24 cellular contexts compared by ENCODE assay signal in genomic region chr2:28915939-28916338, GRCh38. TPM values are rescaled to one million over a fixed set of nuclear protein-coding genes. Genes with fewer than 3 reads are reported as not detected.
DNase-seq lines count a peak whose midpoint lies in the region; ATAC-seq and TF ChIP-seq lines count a peak whose summit lies in the region.
"Had no signal": no experiment of that assay in that cellular context is flagged by ENCODE, and none has a peak within 500 bp of the region (broad histone marks: within the 10 kb centered on the region; RNA-seq: fewer than 3 reads in every experiment).

No MANE protein-coding gene starts in this region.

- H3K27me3 ChIP-seq in GM23248 (replicated peaks; ENCODE audit: insufficient read depth) (no peaks in the 10 kb centered on the region), neutrophil (no peaks in the 10 kb centered on the region), esophagus squamous epithelium (no peaks in the 10 kb centered on the region)
- H3K27me3 ChIP-seq: tibial nerve had no signal

- DNase-seq in T-helper 1 cell (no peak), GM23248 (peak; percentile 15), NCI-H1436 treated with DMSO at 0.1 percent for 48 hours (lab: John Stamatoyannopoulos, UW) (no peak), esophagus squamous epithelium (lab: John Stamatoyannopoulos, UW) (no peak)
- DNase-seq: activated naive CD4-positive, alpha-beta T cell treated with anti-CD3 and anti-CD28 coated beads, Interleukin-2, amount 50 U/mL, for 16 hours; anterior cingulate cortex; CD8-positive, alpha-beta T cell; dermis blood vessel endothelial cell; DMS153; GDM1; lower lobe of right lung; NCI-H1092; NCI-H1930; NCI-H774; right cardiac atrium; stimulated activated CD4-positive, alpha-beta T cell treated with anti-CD3 and anti-CD28 coated beads, Interleukin-15, amount 100 ng/mL, for 24 hours; SW 1271 had no signal

- H3K27ac ChIP-seq in GM23248 = no peak overlapping the region
- H3K27ac ChIP-seq in neutrophil = peak overlapping the region; percentile 37
- no peak overlapping the region for H3K27ac ChIP-seq in esophagus squamous epithelium
- H3K27ac ChIP-seq: lower lobe of right lung, parathyroid adenoma, tibial nerve had no signal

- intact Hi-C loops in esophagus squamous epithelium (cut with DNase I) = no loop called here

- peak overlapping the region; percentile 12 for H3K27ac Mint-ChIP-seq in T-helper 1 cell treated with Interleukin-12 subunit alpha and Interleukin-12 subunit beta and Interleukin-4 antibody, amounts not matched to agents 30 μg/mL and 1 μg/mL, for 36 hours
- peak overlapping the region; percentile 28 for H3K27ac Mint-ChIP-seq in activated T-helper 17 cell treated with anti-CD3 and anti-CD28 coated beads, Interleukin-2, amount 50 U/mL, for 72 hours
- H3K27ac Mint-ChIP-seq: CD8-positive, alpha-beta T cell had no signal

- no peak overlapping the region for H3K9ac ChIP-seq in GM23248
- H3K9ac ChIP-seq: parathyroid adenoma had no signal

- H3F3A ChIP-seq in GM23248 (ENCODE audit: insufficient read depth) = peaks cover 11% of the 10 kb centered on the region

- no peaks in the 10 kb centered on the region for H3K27me3 Mint-ChIP-seq in T-helper 1 cell treated with Interleukin-12 subunit alpha and Interleukin-12 subunit beta and Interleukin-4 antibody, amounts not matched to agents 30 μg/mL and 1 μg/mL, for 36 hours (ENCODE audit: low read depth)
- H3K27me3 Mint-ChIP-seq in activated T-helper 17 cell treated with anti-CD3 and anti-CD28 coated beads, Interleukin-2, amount 50 U/mL, for 72 hours = no peaks in the 10 kb centered on the region

- TF ChIP-seq POLR2A in esophagus squamous epithelium (IDR thresholded peaks at IDR 0.05) = no peak

- peaks cover 8% of the 10 kb centered on the region for H3K4me1 Mint-ChIP-seq in T-helper 1 cell treated with Interleukin-12 subunit alpha and Interleukin-12 subunit beta and Interleukin-4 antibody, amounts not matched to agents 30 μg/mL and 1 μg/mL, for 36 hours (ENCODE audit: low read depth)
- no peaks in the 10 kb centered on the region for H3K4me1 Mint-ChIP-seq in activated T-helper 17 cell treated with anti-CD3 and anti-CD28 coated beads, Interleukin-2, amount 50 U/mL, for 72 hours

- peaks cover 28% of the 10 kb centered on the region for H3K36me3 Mint-ChIP-seq in T-helper 1 cell treated with Interleukin-12 subunit alpha and Interleukin-12 subunit beta and Interleukin-4 antibody, amounts not matched to agents 30 μg/mL and 1 μg/mL, for 36 hours (ENCODE audit: low read depth)
- H3K36me3 Mint-ChIP-seq in activated T-helper 17 cell treated with anti-CD3 and anti-CD28 coated beads, Interleukin-2, amount 50 U/mL, for 72 hours (ENCODE audit: low read depth) = peaks cover 90% of the 10 kb centered on the region

- ATAC-seq in activated T-helper 17 cell treated with anti-CD3 and anti-CD28 coated beads, Interleukin-2, amount 50 U/mL, for 72 hours (replicated peaks) = no peak
- no peak for ATAC-seq in GM19455 (IDR thresholded peaks at IDR 0.05; ENCODE audit: unreplicated experiment)
- ATAC-seq: activated CD4-positive, CD25-positive, alpha-beta regulatory T cell treated with anti-CD3 and anti-CD28 coated beads, Interleukin-2, amount 50 U/mL, for 24 hours; CD8-positive, alpha-beta T cell; lower lobe of right lung; right cardiac atrium had no signal

- H3K36me3 ChIP-seq in GM23248 (ENCODE audit: low read depth) = peaks cover 60% of the 10 kb centered on the region
- H3K36me3 ChIP-seq in neutrophil = peaks cover 9% of the 10 kb centered on the region
- H3K36me3 ChIP-seq in esophagus squamous epithelium = peaks cover 6 to 99% (median 22%) of the 10 kb centered on the region in 3 donors

- in situ Hi-C loops in GM23248 (cut with MboI) = no loop called here

- H2AFZ ChIP-seq in GM23248 = no peak overlapping the region
- H2AFZ ChIP-seq: parathyroid adenoma had no signal

- H3K9me3 Mint-ChIP-seq in T-helper 1 cell treated with Interleukin-12 subunit alpha and Interleukin-12 subunit beta and Interleukin-4 antibody, amounts not matched to agents 30 μg/mL and 1 μg/mL, for 36 hours = no peaks in the 10 kb centered on the region
- no peaks in the 10 kb centered on the region for H3K9me3 Mint-ChIP-seq in activated T-helper 17 cell treated with anti-CD3 and anti-CD28 coated beads, Interleukin-2, amount 50 U/mL, for 72 hours
- H3K9me3 Mint-ChIP-seq: CD8-positive, alpha-beta T cell had no signal

- H3K9me3 ChIP-seq in GM23248 (ENCODE audit: low read depth) (no peaks in the 10 kb centered on the region), neutrophil (no peaks in the 10 kb centered on the region), esophagus squamous epithelium (no peaks in the 10 kb centered on the region)
- H3K9me3 ChIP-seq: lower lobe of right lung, tibial nerve had no signal

- no peak overlapping the region for H3K4me2 ChIP-seq in GM23248 (ENCODE audit: unreplicated experiment)

- H3K4me1 ChIP-seq in GM23248 (ENCODE audit: insufficient read depth) = no peaks in the 10 kb centered on the region
- H3K4me1 ChIP-seq in neutrophil (ENCODE audit: control insufficient read depth in 1 of 2, insufficient read depth in 1 of 2, low read depth in 1 of 2, low read length in 1 of 2) = peaks cover 14 to 15% of the 10 kb centered on the region in 2 experiments
- H3K4me1 ChIP-seq in esophagus squamous epithelium = no peaks in the 10 kb centered on the region
- H3K4me1 ChIP-seq: lower lobe of right lung, tibial nerve had no signal

- H4K20me1 ChIP-seq in GM23248 (ENCODE audit: insufficient read depth) = peaks cover 30% of the 10 kb centered on the region; the same call in 1 of the 2 replicates

- peaks cover 96% of the 10 kb centered on the region for H3K79me2 ChIP-seq in GM23248 (ENCODE audit: insufficient read depth)
- H3K79me2 ChIP-seq: parathyroid adenoma had no signal

- TF ChIP-seq CTCF in neutrophil (IDR thresholded peaks at IDR 0.05) = no peak
- TF ChIP-seq CTCF in esophagus squamous epithelium (IDR thresholded peaks at IDR 0.05) = no peak

- WGBS in GM23248 (ENCODE audit: low coverage in 1 of 2, low lambda C conversion rate in 2 of 2, missing lambda C conversion rate in 2 of 2), 2 experiments = 71 to 88% methylated on average over 1 of the region's 1 CpG
- WGBS in esophagus squamous epithelium, 2 donors = 97 to 100% methylated on average over 1 of the region's 1 CpG

- H3K4me3 Mint-ChIP-seq in T-helper 1 cell treated with Interleukin-12 subunit alpha and Interleukin-12 subunit beta and Interleukin-4 antibody, amounts not matched to agents 30 μg/mL and 1 μg/mL, for 36 hours = no peak overlapping the region
- no peak overlapping the region for H3K4me3 Mint-ChIP-seq in activated T-helper 17 cell treated with anti-CD3 and anti-CD28 coated beads, Interleukin-2, amount 50 U/mL, for 72 hours
- H3K4me3 Mint-ChIP-seq: CD8-positive, alpha-beta T cell had no signal

- no peaks in the 10 kb centered on the region for H3K9me2 ChIP-seq in GM23248 (ENCODE audit: insufficient read depth)

- H3K4me3 ChIP-seq in GM23248 (no peak overlapping the region), neutrophil (ENCODE audit: low read depth in 1 of 2, low read length in 1 of 2) (no peak overlapping the region), esophagus squamous epithelium (no peak overlapping the region)
- H3K4me3 ChIP-seq: lower lobe of right lung, tibial nerve had no signal

RNA-seq across cellular contexts. Expression of gene WDR43, which starts 21.5 kb away (rescaled TPM):
- 68.9 and 71.8 TPM in 2 replicates for total RNA-seq in GM23248 (2014; rRNA removed; shearing (Covaris generic))
- 28.5 and 31.3 TPM in 2 replicates for polyA plus RNA-seq in GM23248 (2016; fragmentation: Nextera tagmentation; extraction: Ambion mirVana)
- 100 to 1,000 TPM in 1 of 2 donors, 10 to 100 TPM in 1; 63.7 to 146 TPM for total RNA-seq in activated T-helper 17 cell treated with anti-CD3 and anti-CD28 coated beads, Interleukin-2, amount 50 U/mL, for 72 hours
- total RNA-seq in esophagus squamous epithelium = 10 to 100 TPM; 28.2 to 73.2 (median 41.2) TPM

RNA-seq across cellular contexts. Expression of gene TRMT61B, which starts 45.8 kb away (rescaled TPM):
- 11.0 and 13.6 TPM in 2 replicates for total RNA-seq in GM23248 (2014; rRNA removed; shearing (Covaris generic))
- 21.1 and 21.8 TPM in 2 replicates for polyA plus RNA-seq in GM23248 (2016; fragmentation: Nextera tagmentation; extraction: Ambion mirVana)
- 10 to 100 TPM; 14.7 to 20.0 TPM for total RNA-seq in activated T-helper 17 cell treated with anti-CD3 and anti-CD28 coated beads, Interleukin-2, amount 50 U/mL, for 72 hours
- 10 to 100 TPM in 1 of 4 donors, 1 to 10 TPM in 3; 7.1 to 12.8 (median 8.1) TPM for total RNA-seq in esophagus squamous epithelium
